Comparison of ENCODE assay signal across 9 cellular contexts in genomic region chr5:136020383-136021015, GRCh38. TPM values are rescaled to one million over a fixed set of nuclear protein-coding genes. Genes with fewer than 3 reads are reported as not detected.
A peak's percentile ranks its signal among the peaks of the same experiment; 100 is the strongest.
DNase-seq lines count a peak whose midpoint lies in the region; ATAC-seq, FAIRE-seq and TF ChIP-seq lines count a peak whose summit lies in the region.
"Had no signal": no experiment of that assay in that cellular context is flagged by ENCODE, and none has a peak within 500 bp of the region (broad histone marks: within the 10 kb centered on the region; RNA-seq: fewer than 3 reads in every experiment).

No MANE protein-coding gene starts in this region.

- H2BK120ac ChIP-seq in trophoblast cell (ENCODE audit: insufficient read depth, low read length, poor library complexity): peak overlapping the region; percentile 50

- H3K4ac ChIP-seq in trophoblast cell (ENCODE audit: low read depth, low read length): no peak overlapping the region

- H3K4me3 ChIP-seq in NB4 (ENCODE audit: low read depth, low read length) (no peak overlapping the region), bronchial epithelial cell (ENCODE audit: low read depth, low read length) (no peak overlapping the region), trophoblast cell (ENCODE audit: low read depth, low read length) (no peak overlapping the region), ovary (no peak overlapping the region)

- no peak overlapping the region for H3K18ac ChIP-seq in trophoblast cell (ENCODE audit: low read length)

- peak overlapping the region; percentile 37 for H4K91ac ChIP-seq in trophoblast cell (ENCODE audit: low read depth, low read length)

- no peak overlapping the region for H2AFZ ChIP-seq in trophoblast cell (ENCODE audit: insufficient read depth, low read length, poor library complexity)

- FAIRE-seq in bronchial epithelial cell (lab: Jason Lieb, UNC): peak; percentile 52

- no peak overlapping the region for H4K8ac ChIP-seq in trophoblast cell (ENCODE audit: low read depth, low read length)

- peaks cover 6% of the 10 kb centered on the region for H3K79me2 ChIP-seq in trophoblast cell (ENCODE audit: control insufficient read depth, insufficient read depth, low read length, poor library complexity)

- H2BK12ac ChIP-seq in trophoblast cell (ENCODE audit: low read length): no peak overlapping the region

- TF ChIP-seq EP300 in ovary (IDR thresholded peaks at IDR 0.05): no peak

- DNase-seq in ELR (ENCODE audit: low read depth) (peak; percentile 99), NB4 (ENCODE audit: low read depth) (peak; percentile 95), bronchial epithelial cell (ENCODE audit: low read depth) (peak; percentile 99), trophoblast cell (peak; percentile 49 to 50), ovary (no peak), hippocampal formation (lab: John Stamatoyannopoulos, UW) (no peak)

- H3K27ac ChIP-seq in trophoblast cell (ENCODE audit: low read depth, low read length) (peak overlapping the region; percentile 98), ovary (no peak overlapping the region)
- H3K27ac ChIP-seq: KMS-11 had no signal

- H3K79me1 ChIP-seq in trophoblast cell (ENCODE audit: low read length): peaks cover 62% of the 10 kb centered on the region

- H3K14ac ChIP-seq in trophoblast cell (ENCODE audit: low read length): no peak overlapping the region

- H3K9ac ChIP-seq in trophoblast cell (ENCODE audit: low read length): no peak overlapping the region
- H3K9ac ChIP-seq: KMS-11 had no signal

- no CpG with 5 or more reads among the region's 10 CpGs for WGBS in trophoblast cell (ENCODE audit: extremely low coverage, insufficient coverage, insufficient read length)
- 58 to 63% (median 63%) methylated on average over 10 of the region's 10 CpGs for whole genome bisulfite sequencing in ovary, 3 donors

- peak overlapping the region; percentile 75 for H2BK5ac ChIP-seq in trophoblast cell (ENCODE audit: low read depth, low read length, poor library complexity)

- no peak for TF ChIP-seq POLR2A in NB4 (IDR thresholded peaks at IDR 0.05; ENCODE audit: extremely low read depth, insufficient read length)
- TF ChIP-seq POLR2A in ovary (IDR thresholded peaks at IDR 0.05): no peak

- no peak for ATAC-seq in GM18909 (IDR thresholded peaks at IDR 0.05; ENCODE audit: poor library complexity, unreplicated experiment)
- ATAC-seq in GM21825 (IDR thresholded peaks at IDR 0.05; ENCODE audit: unreplicated experiment): no peak

- TF ChIP-seq CTCF in NB4 (IDR thresholded peaks at IDR 0.05; ENCODE audit: low read depth, low read length): no peak
- TF ChIP-seq CTCF in bronchial epithelial cell (IDR thresholded peaks at IDR 0.05; ENCODE audit: insufficient read depth, low read length, severe bottlenecking): no peak
- no peak for TF ChIP-seq CTCF in ovary (IDR thresholded peaks at IDR 0.05)

- H3K9me3 ChIP-seq in trophoblast cell (ENCODE audit: insufficient read depth, low read depth, low read length) (no peaks in the 10 kb centered on the region), ovary (no peaks in the 10 kb centered on the region)

- no peak overlapping the region for H4K12ac ChIP-seq in trophoblast cell (ENCODE audit: low read depth, low read length)

- H3K4me1 ChIP-seq in trophoblast cell (ENCODE audit: control insufficient read depth in 1 of 2, insufficient read depth in 2 of 2, low read length in 2 of 2) (peaks cover 14 to 28% of the 10 kb centered on the region in 2 experiments), ovary (ENCODE audit: insufficient read depth) (peaks cover 8% of the 10 kb centered on the region)

- intact Hi-C loops in ovary (cut with DNase I): no loop called here

- H3K23ac ChIP-seq in trophoblast cell (ENCODE audit: low read length): no peak overlapping the region

- H3K36me3 ChIP-seq in bronchial epithelial cell (ENCODE audit: control insufficient read depth, insufficient read depth, low read length): no peaks in the 10 kb centered on the region
- H3K36me3 ChIP-seq in trophoblast cell (ENCODE audit: control insufficient read depth in 1 of 2, insufficient read depth in 2 of 2, low read length in 2 of 2): no peaks in the 10 kb centered on the region
- H3K36me3 ChIP-seq in ovary: no peaks in the 10 kb centered on the region

- no peak overlapping the region for H2AK5ac ChIP-seq in trophoblast cell (ENCODE audit: low read length)

- no peaks in the 10 kb centered on the region for H3K27me3 ChIP-seq in bronchial epithelial cell (ENCODE audit: control insufficient read depth, insufficient read depth, low read length)
- H3K27me3 ChIP-seq in trophoblast cell (ENCODE audit: insufficient read depth, low read length): no peaks in the 10 kb centered on the region
- H3K27me3 ChIP-seq in ovary: no peaks in the 10 kb centered on the region

- H3K4me2 ChIP-seq in trophoblast cell (ENCODE audit: low read length): no peak overlapping the region
- H3K4me2 ChIP-seq: KMS-11 had no signal

RNA-seq across cellular contexts. Expression of gene TGFBI, which starts 8.3 kb away (rescaled TPM):
- total RNA-seq in bronchial epithelial cell (211 and 218 TPM in 2 replicates), ovary (10 to 100 TPM; 14.5 to 46.6 (median 25.3) TPM)
- polyA plus RNA-seq in trophoblast cell (2013): 3,939 and 3,953 TPM in 2 replicates
- polyA plus RNA-seq in ovary: 100 to 1,000 TPM in 1 of 2 donors, 10 to 100 TPM in 1; 22.2 to 138 TPM

Comparison
In these comparisons a context has a peak if more than half of its experiments do, and no peak if none do; other contexts are left out.
1. DNase-seq: peak in ELR (single experiment), NB4 (single experiment), bronchial epithelial cell (single experiment) and trophoblast cell (2 of 2); none in ovary (0 of 5) and hippocampal formation (0 of 2).